In genomic region chr3:148460686-148461085, GRCh38 we compare ENCODE assay signal across 32 cellular contexts.
"Had no signal": no experiment of that assay in that cellular context is flagged by ENCODE, and none has a peak within 500 bp of the region (broad histone marks: within the 10 kb centered on the region; RNA-seq: fewer than 3 reads in every experiment).

No MANE protein-coding gene starts in this region.

- H3K27me3 ChIP-seq: MG63 had no signal

- H3K4me3 ChIP-seq: MG63 had no signal

- H3K9me3 ChIP-seq: MG63 had no signal

- H3K36me3 ChIP-seq: MG63 had no signal

- H3K4me2 ChIP-seq: KMS-11 had no signal

- H3K9ac ChIP-seq: KMS-11 had no signal

- H3K27ac ChIP-seq: KMS-11 had no signal

- DNase-seq: MG63, MM.1S, MV-4-11, NCI-H1048, NCI-H1092, NCI-H1092 treated with DMSO at 0.1 percent for 48 hours, NCI-H1105, NCI-H1105 treated with DMSO at 0.1 percent for 48 hours, NCI-H1417, NCI-H1417 treated with DMSO at 0.1 percent for 48 hours, NCI-H1436, NCI-H1436 treated with DMSO at 0.1 percent for 48 hours, NCI-H146, NCI-H1694, NCI-H1694 treated with DMSO at 0.1 percent for 48 hours, NCI-H187, NCI-H187 treated with DMSO at 0.1 percent for 48 hours, NCI-H1930, NCI-H2029, NCI-H2029 treated with DMSO at 0.1 percent for 48 hours, NCI-H2081, NCI-H2081 treated with DMSO at 0.1 percent for 48 hours, NCI-H2107, NCI-H2171, NCI-H2171 treated with DMSO at 0.1 percent for 48 hours, NCI-H2227 treated with DMSO at 0.1 percent for 48 hours, NCI-H226, NCI-H345, NCI-H446, NCI-H446 treated with DMSO at 0.1 percent for 48 hours, NCI-H510A had no signal
